Comparison of ENCODE assay signal across 1 cellular context in genomic region chr2:32946314-32947075, GRCh38.
TF ChIP-seq lines count a peak whose summit lies in the region.

Gene LTBP1 (plus strand): TSS chr2:32946953. CDS start chr2:32947325, 372 bp downstream.

TF ChIP-seq in HEK293, 187 proteins besides CTCF, POLR2A, EP300 and RAD21 (continued from another document and continues in another):
- TF ChIP-seq KLF16 (tag by site-specific recombination; IDR thresholded peaks at IDR 0.05) (0 out of 2 replicates have a peak, but pooled peaks have one; percentile 25), SP2 (tag by site-specific recombination; IDR thresholded peaks at IDR 0.05) (peak; percentile 19; the same call in 1 of the 2 replicates), ZNF677 (tag by site-specific recombination; IDR thresholded peaks at IDR 0.05) (no peak), BCL11B (tag by site-specific recombination; IDR thresholded peaks at IDR 0.05; ENCODE audit: low read depth) (no peak), BCL11A (tag by site-specific recombination; IDR thresholded peaks at IDR 0.05; ENCODE audit: low read depth) (no peak), ZNF585B (tag by site-specific recombination; IDR thresholded peaks at IDR 0.05) (no peak), ZNF449 (tag by site-specific recombination; IDR thresholded peaks at IDR 0.05) (no peak), ZNF510 (tag by site-specific recombination; IDR thresholded peaks at IDR 0.05; ENCODE audit: insufficient replicate concordance) (no peak), ZNF2 (tag by site-specific recombination; IDR thresholded peaks at IDR 0.05) (no peak), ZNF391 (tag by site-specific recombination; IDR thresholded peaks at IDR 0.05; ENCODE audit: borderline replicate concordance, low read depth) (no peak), GLIS1 (tag by site-specific recombination; IDR thresholded peaks at IDR 0.05) (peak; percentile 36; the same call in 1 of the 2 replicates), KLF1 (tag by site-specific recombination; IDR thresholded peaks at IDR 0.05) (no peak), ZNF555 (tag by site-specific recombination; conservative IDR thresholded peaks at IDR 0.05) (no peak), ZNF239 (tag by site-specific recombination; IDR thresholded peaks at IDR 0.05) (no peak), ZNF26 (tag by site-specific recombination; IDR thresholded peaks at IDR 0.05) (no peak), ZNF670 (tag by site-specific recombination; IDR thresholded peaks at IDR 0.05; ENCODE audit: low read depth) (no peak), ZNF202 (tag by site-specific recombination; IDR thresholded peaks at IDR 0.05; ENCODE audit: borderline replicate concordance) (no peak), ZNF133 (tag by site-specific recombination; IDR thresholded peaks at IDR 0.05) (no peak), ZNF416 (tag by site-specific recombination; IDR thresholded peaks at IDR 0.05) (no peak), ZNF514 (tag by site-specific recombination; IDR thresholded peaks at IDR 0.05) (no peak), ZFP3 (tag by site-specific recombination; IDR thresholded peaks at IDR 0.05; ENCODE audit: low read depth) (no peak), KLF17 (tag by site-specific recombination; IDR thresholded peaks at IDR 0.05) (no peak), SCRT2 (tag by site-specific recombination; IDR thresholded peaks at IDR 0.05) (no peak), GFI1B (tag by site-specific recombination; IDR thresholded peaks at IDR 0.05) (no peak), KLF8 (tag by site-specific recombination; IDR thresholded peaks at IDR 0.05) (peak; percentile 34; the same call in 1 of the 2 replicates), ZBTB49 (tag by site-specific recombination; IDR thresholded peaks at IDR 0.05; ENCODE audit: low read depth) (no peak), OSR2 (tag by site-specific recombination; IDR thresholded peaks at IDR 0.05) (no peak), SCRT1 (tag by site-specific recombination; IDR thresholded peaks at IDR 0.05; ENCODE audit: borderline replicate concordance) (no peak), ZNF654 (tag by site-specific recombination; IDR thresholded peaks at IDR 0.05; ENCODE audit: low read depth) (peak; percentile 34; the same call in 1 of the 2 replicates), BCL6B (tag by site-specific recombination; IDR thresholded peaks at IDR 0.05) (no peak), ZNF354C (tag by site-specific recombination; IDR thresholded peaks at IDR 0.05; ENCODE audit: borderline replicate concordance, low read depth) (no peak)
- TF ChIP-seq, protein P1, sequence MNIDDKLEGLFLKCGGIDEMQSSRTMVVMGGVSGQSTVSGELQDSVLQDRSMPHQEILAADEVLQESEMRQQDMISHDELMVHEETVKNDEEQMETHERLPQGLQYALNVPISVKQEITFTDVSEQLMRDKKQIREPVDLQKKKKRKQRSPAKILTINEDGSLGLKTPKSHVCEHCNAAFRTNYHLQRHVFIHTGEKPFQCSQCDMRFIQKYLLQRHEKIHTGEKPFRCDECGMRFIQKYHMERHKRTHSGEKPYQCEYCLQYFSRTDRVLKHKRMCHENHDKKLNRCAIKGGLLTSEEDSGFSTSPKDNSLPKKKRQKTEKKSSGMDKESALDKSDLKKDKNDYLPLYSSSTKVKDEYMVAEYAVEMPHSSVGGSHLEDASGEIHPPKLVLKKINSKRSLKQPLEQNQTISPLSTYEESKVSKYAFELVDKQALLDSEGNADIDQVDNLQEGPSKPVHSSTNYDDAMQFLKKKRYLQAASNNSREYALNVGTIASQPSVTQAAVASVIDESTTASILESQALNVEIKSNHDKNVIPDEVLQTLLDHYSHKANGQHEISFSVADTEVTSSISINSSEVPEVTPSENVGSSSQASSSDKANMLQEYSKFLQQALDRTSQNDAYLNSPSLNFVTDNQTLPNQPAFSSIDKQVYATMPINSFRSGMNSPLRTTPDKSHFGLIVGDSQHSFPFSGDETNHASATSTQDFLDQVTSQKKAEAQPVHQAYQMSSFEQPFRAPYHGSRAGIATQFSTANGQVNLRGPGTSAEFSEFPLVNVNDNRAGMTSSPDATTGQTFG (tag by site-specific recombination; IDR thresholded peaks at IDR 0.05; ENCODE audit: borderline replicate concordance) = no peak
- TF ChIP-seq, protein P2, sequence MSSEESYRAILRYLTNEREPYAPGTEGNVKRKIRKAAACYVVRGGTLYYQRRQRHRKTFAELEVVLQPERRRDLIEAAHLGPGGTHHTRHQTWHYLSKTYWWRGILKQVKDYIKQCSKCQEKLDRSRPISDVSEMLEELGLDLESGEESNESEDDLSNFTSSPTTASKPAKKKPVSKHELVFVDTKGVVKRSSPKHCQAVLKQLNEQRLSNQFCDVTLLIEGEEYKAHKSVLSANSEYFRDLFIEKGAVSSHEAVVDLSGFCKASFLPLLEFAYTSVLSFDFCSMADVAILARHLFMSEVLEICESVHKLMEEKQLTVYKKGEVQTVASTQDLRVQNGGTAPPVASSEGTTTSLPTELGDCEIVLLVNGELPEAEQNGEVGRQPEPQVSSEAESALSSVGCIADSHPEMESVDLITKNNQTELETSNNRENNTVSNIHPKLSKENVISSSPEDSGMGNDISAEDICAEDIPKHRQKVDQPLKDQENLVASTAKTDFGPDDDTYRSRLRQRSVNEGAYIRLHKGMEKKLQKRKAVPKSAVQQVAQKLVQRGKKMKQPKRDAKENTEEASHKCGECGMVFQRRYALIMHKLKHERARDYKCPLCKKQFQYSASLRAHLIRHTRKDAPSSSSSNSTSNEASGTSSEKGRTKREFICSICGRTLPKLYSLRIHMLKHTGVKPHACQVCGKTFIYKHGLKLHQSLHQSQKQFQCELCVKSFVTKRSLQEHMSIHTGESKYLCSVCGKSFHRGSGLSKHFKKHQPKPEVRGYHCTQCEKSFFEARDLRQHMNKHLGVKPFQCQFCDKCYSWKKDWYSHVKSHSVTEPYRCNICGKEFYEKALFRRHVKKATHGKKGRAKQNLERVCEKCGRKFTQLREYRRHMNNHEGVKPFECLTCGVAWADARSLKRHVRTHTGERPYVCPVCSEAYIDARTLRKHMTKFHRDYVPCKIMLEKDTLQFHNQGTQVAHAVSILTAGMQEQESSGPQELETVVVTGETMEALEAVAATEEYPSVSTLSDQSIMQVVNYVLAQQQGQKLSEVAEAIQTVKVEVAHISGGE (tag by site-specific recombination; conservative IDR thresholded peaks at IDR 0.05; ENCODE audit: low read depth) = no peak
- TF ChIP-seq, protein P3, sequence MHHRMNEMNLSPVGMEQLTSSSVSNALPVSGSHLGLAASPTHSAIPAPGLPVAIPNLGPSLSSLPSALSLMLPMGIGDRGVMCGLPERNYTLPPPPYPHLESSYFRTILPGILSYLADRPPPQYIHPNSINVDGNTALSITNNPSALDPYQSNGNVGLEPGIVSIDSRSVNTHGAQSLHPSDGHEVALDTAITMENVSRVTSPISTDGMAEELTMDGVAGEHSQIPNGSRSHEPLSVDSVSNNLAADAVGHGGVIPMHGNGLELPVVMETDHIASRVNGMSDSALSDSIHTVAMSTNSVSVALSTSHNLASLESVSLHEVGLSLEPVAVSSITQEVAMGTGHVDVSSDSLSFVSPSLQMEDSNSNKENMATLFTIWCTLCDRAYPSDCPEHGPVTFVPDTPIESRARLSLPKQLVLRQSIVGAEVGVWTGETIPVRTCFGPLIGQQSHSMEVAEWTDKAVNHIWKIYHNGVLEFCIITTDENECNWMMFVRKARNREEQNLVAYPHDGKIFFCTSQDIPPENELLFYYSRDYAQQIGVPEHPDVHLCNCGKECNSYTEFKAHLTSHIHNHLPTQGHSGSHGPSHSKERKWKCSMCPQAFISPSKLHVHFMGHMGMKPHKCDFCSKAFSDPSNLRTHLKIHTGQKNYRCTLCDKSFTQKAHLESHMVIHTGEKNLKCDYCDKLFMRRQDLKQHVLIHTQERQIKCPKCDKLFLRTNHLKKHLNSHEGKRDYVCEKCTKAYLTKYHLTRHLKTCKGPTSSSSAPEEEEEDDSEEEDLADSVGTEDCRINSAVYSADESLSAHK (tag by site-specific recombination; IDR thresholded peaks at IDR 0.05) = peak; percentile 7; the same call in 1 of the 2 replicates
- TF ChIP-seq, protein P4, sequence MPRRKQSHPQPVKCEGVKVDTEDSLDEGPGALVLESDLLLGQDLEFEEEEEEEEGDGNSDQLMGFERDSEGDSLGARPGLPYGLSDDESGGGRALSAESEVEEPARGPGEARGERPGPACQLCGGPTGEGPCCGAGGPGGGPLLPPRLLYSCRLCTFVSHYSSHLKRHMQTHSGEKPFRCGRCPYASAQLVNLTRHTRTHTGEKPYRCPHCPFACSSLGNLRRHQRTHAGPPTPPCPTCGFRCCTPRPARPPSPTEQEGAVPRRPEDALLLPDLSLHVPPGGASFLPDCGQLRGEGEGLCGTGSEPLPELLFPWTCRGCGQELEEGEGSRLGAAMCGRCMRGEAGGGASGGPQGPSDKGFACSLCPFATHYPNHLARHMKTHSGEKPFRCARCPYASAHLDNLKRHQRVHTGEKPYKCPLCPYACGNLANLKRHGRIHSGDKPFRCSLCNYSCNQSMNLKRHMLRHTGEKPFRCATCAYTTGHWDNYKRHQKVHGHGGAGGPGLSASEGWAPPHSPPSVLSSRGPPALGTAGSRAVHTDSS (tag by site-specific recombination; IDR thresholded peaks at IDR 0.05) = no peak
- TF ChIP-seq, protein P5, sequence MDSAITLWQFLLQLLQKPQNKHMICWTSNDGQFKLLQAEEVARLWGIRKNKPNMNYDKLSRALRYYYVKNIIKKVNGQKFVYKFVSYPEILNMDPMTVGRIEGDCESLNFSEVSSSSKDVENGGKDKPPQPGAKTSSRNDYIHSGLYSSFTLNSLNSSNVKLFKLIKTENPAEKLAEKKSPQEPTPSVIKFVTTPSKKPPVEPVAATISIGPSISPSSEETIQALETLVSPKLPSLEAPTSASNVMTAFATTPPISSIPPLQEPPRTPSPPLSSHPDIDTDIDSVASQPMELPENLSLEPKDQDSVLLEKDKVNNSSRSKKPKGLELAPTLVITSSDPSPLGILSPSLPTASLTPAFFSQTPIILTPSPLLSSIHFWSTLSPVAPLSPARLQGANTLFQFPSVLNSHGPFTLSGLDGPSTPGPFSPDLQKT (IDR thresholded peaks at IDR 0.05; ENCODE audit: borderline replicate concordance, low read depth, low read length) = no peak
- TF ChIP-seq, protein P6, sequence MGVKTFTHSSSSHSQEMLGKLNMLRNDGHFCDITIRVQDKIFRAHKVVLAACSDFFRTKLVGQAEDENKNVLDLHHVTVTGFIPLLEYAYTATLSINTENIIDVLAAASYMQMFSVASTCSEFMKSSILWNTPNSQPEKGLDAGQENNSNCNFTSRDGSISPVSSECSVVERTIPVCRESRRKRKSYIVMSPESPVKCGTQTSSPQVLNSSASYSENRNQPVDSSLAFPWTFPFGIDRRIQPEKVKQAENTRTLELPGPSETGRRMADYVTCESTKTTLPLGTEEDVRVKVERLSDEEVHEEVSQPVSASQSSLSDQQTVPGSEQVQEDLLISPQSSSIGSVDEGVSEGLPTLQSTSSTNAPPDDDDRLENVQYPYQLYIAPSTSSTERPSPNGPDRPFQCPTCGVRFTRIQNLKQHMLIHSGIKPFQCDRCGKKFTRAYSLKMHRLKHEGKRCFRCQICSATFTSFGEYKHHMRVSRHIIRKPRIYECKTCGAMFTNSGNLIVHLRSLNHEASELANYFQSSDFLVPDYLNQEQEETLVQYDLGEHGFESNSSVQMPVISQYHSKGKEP (tag by site-specific recombination; IDR thresholded peaks at IDR 0.05) = no peak
